16 cellular contexts compared by ENCODE assay signal in the genomic region with DNA sequence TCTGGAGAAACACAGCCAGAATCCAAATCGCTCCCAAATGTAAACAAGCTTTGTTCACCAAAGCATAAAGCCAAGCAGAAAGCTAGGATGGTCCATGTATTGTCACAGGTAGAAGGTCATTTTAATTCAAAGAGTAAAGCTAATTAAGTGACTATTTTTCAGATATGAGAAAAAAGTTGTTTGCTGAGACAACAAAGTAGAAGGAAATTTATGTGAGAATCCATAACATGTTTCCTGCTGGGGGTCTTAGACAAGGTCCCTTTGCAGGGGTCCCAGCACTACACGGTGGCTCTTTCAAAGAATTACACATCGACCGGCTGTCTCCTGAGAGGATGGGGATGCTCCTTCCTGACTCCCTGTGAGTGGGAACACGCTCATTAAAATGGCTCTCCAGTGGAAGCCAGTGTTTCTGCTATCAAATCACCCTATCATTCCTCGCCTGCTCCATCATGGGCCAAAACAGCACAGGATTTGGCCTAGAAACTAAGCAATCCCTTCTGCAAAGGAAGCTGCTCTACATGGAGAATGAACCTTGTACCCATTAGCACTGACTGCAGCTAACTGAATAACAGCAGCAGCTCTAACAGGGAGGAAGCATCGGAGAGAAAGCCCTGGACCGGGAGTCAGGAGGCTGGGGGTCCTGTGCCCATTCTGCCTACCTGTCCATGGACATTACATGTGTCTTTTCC.
DNase-seq lines count a peak whose midpoint lies in the region; ATAC-seq, FAIRE-seq and TF ChIP-seq lines count a peak whose summit lies in the region.
"Had no signal": no experiment of that assay in that cellular context is flagged by ENCODE, and none has a peak within 500 bp of the region (broad histone marks: within the 10 kb centered on the region; RNA-seq: fewer than 3 reads in every experiment).

No MANE protein-coding gene starts in this region.

- no peak overlapping the region for H2AFZ ChIP-seq in GM12878 (ENCODE audit: control insufficient read depth, low read depth, low read length)
- no peak overlapping the region for H2AFZ ChIP-seq in neural progenitor cell (replicated peaks)
- H2AFZ ChIP-seq in MM.1S (ENCODE audit: low read length), result no peak overlapping the region

- H3K9me3 ChIP-seq in GM12878 (replicated peaks; ENCODE audit: control insufficient read depth, insufficient read depth, low read length), result no peaks in the 10 kb centered on the region
- no peaks in the 10 kb centered on the region for H3K9me3 ChIP-seq in neural progenitor cell (ENCODE audit: low read depth)
- H3K9me3 ChIP-seq in MM.1S (replicated peaks; ENCODE audit: insufficient read depth, low read length), result no peaks in the 10 kb centered on the region
- H3K9me3 ChIP-seq: BLaER1, Caco-2 had no signal

- H3K79me2 ChIP-seq in GM12878 (ENCODE audit: control insufficient read depth, insufficient read depth, low read length) (no peaks in the 10 kb centered on the region), neural progenitor cell (ENCODE audit: low read depth) (no peaks in the 10 kb centered on the region), MM.1S (ENCODE audit: low read length) (no peaks in the 10 kb centered on the region)

- 24% methylated on average over 8 of the region's 8 CpGs for WGBS in GM12878 (ENCODE audit: insufficient coverage, insufficient replicate concordance, low lambda C conversion rate, missing lambda C conversion rate)

- FAIRE-seq in HTR-8/SVneo (lab: Jason Lieb, UNC) (peak; percentile 28), GM12878 (lab: Jason Lieb, UNC) (no peak)
- FAIRE-seq: GM18507 had no signal

- peaks cover 9% of the 10 kb centered on the region for H3K4me1 Mint-ChIP-seq in neural progenitor cell
- H3K4me1 Mint-ChIP-seq: CD8-positive, alpha-beta memory T cell had no signal

- no peaks in the 10 kb centered on the region for H3K9me2 ChIP-seq in MM.1S (replicated peaks; ENCODE audit: insufficient read depth, low read length)

- peak overlapping the region; percentile 62 for H3K27ac Mint-ChIP-seq in neural progenitor cell
- H3K27ac Mint-ChIP-seq: H9 had no signal

- POLR2A ChIA-PET in GM12878 (lab: Charles Lee), result no interaction called here

- H3K4me3 ChIP-seq in GM12878 (no peak overlapping the region), neural progenitor cell (no peak overlapping the region), MM.1S (ENCODE audit: low read length) (no peak overlapping the region)
- H3K4me3 ChIP-seq: BLaER1 had no signal

- H3K36me3 ChIP-seq in GM12878 (ENCODE audit: control insufficient read depth in 2 of 2, insufficient read depth in 2 of 2, low read length in 1 of 2) (no peaks in the 10 kb centered on the region), neural progenitor cell (no peaks in the 10 kb centered on the region), MM.1S (replicated peaks; ENCODE audit: insufficient read depth, low read length) (no peaks in the 10 kb centered on the region)
- H3K36me3 ChIP-seq: BLaER1 had no signal

- no peaks in the 10 kb centered on the region for H3K27me3 Mint-ChIP-seq in neural progenitor cell (ENCODE audit: insufficient read depth, low read depth)

- H3K4me3 Mint-ChIP-seq in neural progenitor cell, result no peak overlapping the region
- H3K4me3 Mint-ChIP-seq: CD8-positive, alpha-beta memory T cell; H9 had no signal

- CTCF ChIA-PET in GM12878 (lab: Yijun Ruan, JAX), result interaction anchor here (1.1 to 1.5 kb wide), 2 partner anchors 13 to 164 kb away, joined by 3 read pairs; no protein-coding TSS in a partner anchor

- SMC1A ChIA-PET in GM12878 (lab: Charles Lee; ENCODE audit: uncharacterized antibody, unreplicated experiment), result interaction anchor here (0.9 to 2.1 kb wide), 6 partner anchors 10 to 63 kb away, joined by 3 to 7 read pairs (median 4); no protein-coding TSS in a partner anchor

- RAD21 ChIA-PET in GM12878 (lab: Charles Lee; ENCODE audit: unreplicated experiment), result interaction anchor here (1.2 kb wide), 1 partner anchor 9 kb away, joined by 3 read pairs; no protein-coding TSS in a partner anchor

- H3K36me3 Mint-ChIP-seq in neural progenitor cell, result no peaks in the 10 kb centered on the region
- H3K36me3 Mint-ChIP-seq: CD8-positive, alpha-beta memory T cell had no signal

- no peak for TF ChIP-seq EP300 in GM12878 (IDR thresholded peaks at IDR 0.05; ENCODE audit: borderline replicate concordance in 1 of 2, control insufficient read depth in 1 of 2, low read depth in 2 of 2, low read length in 2 of 2)

- H4K20me1 ChIP-seq in GM12878 (ENCODE audit: control insufficient read depth, insufficient read depth), result no peaks in the 10 kb centered on the region
- H4K20me1 ChIP-seq in neural progenitor cell (ENCODE audit: low read depth), result no peaks in the 10 kb centered on the region
- no peaks in the 10 kb centered on the region for H4K20me1 ChIP-seq in MM.1S (ENCODE audit: insufficient read depth, low read length)
- H4K20me1 ChIP-seq: BLaER1 had no signal

- H3K27ac ChIP-seq in GM12878 (ENCODE audit: control insufficient read depth, insufficient read depth) (no peak overlapping the region), neural progenitor cell (no peak overlapping the region), MM.1S (ENCODE audit: low read length) (no peak overlapping the region)
- H3K27ac ChIP-seq: BLaER1 had no signal

- no peak overlapping the region for H3K9ac ChIP-seq in GM12878 (ENCODE audit: control insufficient read depth, insufficient read depth, low read length)
- H3K9ac ChIP-seq in neural progenitor cell, result no peak overlapping the region
- no peak overlapping the region for H3K9ac ChIP-seq in MM.1S (ENCODE audit: low read length)
- H3K9ac ChIP-seq: BLaER1 had no signal

- H3K4me2 ChIP-seq in GM12878 (ENCODE audit: control insufficient read depth, insufficient read depth) (no peak overlapping the region), neural progenitor cell (no peak overlapping the region), MM.1S (ENCODE audit: low read depth, low read length) (no peak overlapping the region)
- H3K4me2 ChIP-seq: BLaER1 had no signal

- H3K27me3 ChIP-seq in GM12878 (replicated peaks in 1 of 2; ENCODE audit: control insufficient read depth in 2 of 2, insufficient read depth in 2 of 2, low read length in 1 of 2) (no peaks in the 10 kb centered on the region), neural progenitor cell (no peaks in the 10 kb centered on the region), MM.1S (replicated peaks; ENCODE audit: insufficient read depth, low read length) (no peaks in the 10 kb centered on the region)
- H3K27me3 ChIP-seq: BLaER1 had no signal

- no TSS peak for BruUV-seq in GM12878 (replicated peaks; lab: Mats Ljungman, UMichigan)

- H3K4me1 ChIP-seq in GM12878 (ENCODE audit: control insufficient read depth, insufficient read depth, low read length) (no peaks in the 10 kb centered on the region), neural progenitor cell (peaks cover 6% of the 10 kb centered on the region), MM.1S (ENCODE audit: low read length) (no peaks in the 10 kb centered on the region)
- H3K4me1 ChIP-seq: BLaER1 had no signal

- TF ChIP-seq POLR2A in GM12878 (IDR thresholded peaks at IDR 0.05; ENCODE audit: low read depth, low read length), result no peak

- intact Hi-C loops in GM12878 (cut with micrococcal nuclease; ENCODE audit: unreplicated experiment), result no loop called here

- in situ Hi-C loops in GM12878 (cut with MboI), result no loop called here

- H3F3A ChIP-seq in neural progenitor cell (ENCODE audit: low read depth) (no peaks in the 10 kb centered on the region), MM.1S (ENCODE audit: insufficient read depth, low read length) (no peaks in the 10 kb centered on the region)

- ATAC-seq in GM12878 (peak; percentile 20; the same call in 1 of the 3 replicates), left lobe of liver (peak; percentile 47), omental fat pad (ENCODE audit: low FRiP score) (no peak)

- TF ChIP-seq CTCF in GM12878 (IDR thresholded peaks at IDR 0.05 in 2 of 3, conservative IDR thresholded peaks at IDR 0.05 in 1 of 3; ENCODE audit: control insufficient read depth in 2 of 3, extremely low read depth in 1 of 3, insufficient read depth in 1 of 3, low read depth in 3 of 3, low read length in 3 of 3) (no peak), neural progenitor cell (IDR thresholded peaks at IDR 0.05) (no peak), omental fat pad (IDR thresholded peaks at IDR 0.05) (no peak), MM.1S (IDR thresholded peaks at IDR 0.05; ENCODE audit: low read length) (no peak)

- TF ChIP-seq RAD21 in GM12878 (IDR thresholded peaks at IDR 0.05; ENCODE audit: insufficient read depth, low read depth, low read length), result no peak

- H3K9me3 Mint-ChIP-seq in neural progenitor cell, result no peaks in the 10 kb centered on the region
- H3K9me3 Mint-ChIP-seq: CD8-positive, alpha-beta memory T cell; H9 had no signal

- no peak for DNase-seq in HTR-8/SVneo (ENCODE audit: insufficient read length, low spot score)
- DNase-seq in GM12878 (ENCODE audit: low read depth, low spot score), result no peak
- DNase-seq in left lobe of liver (ENCODE audit: low spot score), result no peak
- no peak for DNase-seq in neural progenitor cell (ENCODE audit: low spot score)
- no peak for DNase-seq in DMS53 (lab: John Stamatoyannopoulos, UW)
- DNase-seq in stimulated activated naive CD4-positive, alpha-beta T cell treated with Interleukin-2 at 50 U/mL for 16 hours (lab: John Stamatoyannopoulos, UW), result no peak
- DNase-seq in omental fat pad (ENCODE audit: low spot score), result no peak
- no peak for DNase-seq in MM.1S
- DNase-seq: 8988T; AML-193; Caco-2; CD8-positive, alpha-beta memory T cell; GOT3; H9 had no signal

TF ChIP-seq in GM12878, 131 proteins besides CTCF, POLR2A, EP300 and RAD21 (continues in another document):
- TF ChIP-seq ZNF274 (IDR thresholded peaks at IDR 0.05; ENCODE audit: insufficient read depth, insufficient read length), result no peak
- TF ChIP-seq, protein P1, sequence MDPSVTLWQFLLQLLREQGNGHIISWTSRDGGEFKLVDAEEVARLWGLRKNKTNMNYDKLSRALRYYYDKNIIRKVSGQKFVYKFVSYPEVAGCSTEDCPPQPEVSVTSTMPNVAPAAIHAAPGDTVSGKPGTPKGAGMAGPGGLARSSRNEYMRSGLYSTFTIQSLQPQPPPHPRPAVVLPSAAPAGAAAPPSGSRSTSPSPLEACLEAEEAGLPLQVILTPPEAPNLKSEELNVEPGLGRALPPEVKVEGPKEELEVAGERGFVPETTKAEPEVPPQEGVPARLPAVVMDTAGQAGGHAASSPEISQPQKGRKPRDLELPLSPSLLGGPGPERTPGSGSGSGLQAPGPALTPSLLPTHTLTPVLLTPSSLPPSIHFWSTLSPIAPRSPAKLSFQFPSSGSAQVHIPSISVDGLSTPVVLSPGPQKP (IDR thresholded peaks at IDR 0.05; ENCODE audit: low read depth, low read length), result no peak
- TF ChIP-seq FOXM1 (IDR thresholded peaks at IDR 0.05; ENCODE audit: low read depth, low read length), result no peak
- no peak for TF ChIP-seq CBX5 (IDR thresholded peaks at IDR 0.05; ENCODE audit: low read depth)
- no peak for TF ChIP-seq IRF4 (IDR thresholded peaks at IDR 0.05; ENCODE audit: low read depth, low read length)
- no peak for TF ChIP-seq STAT3 (IDR thresholded peaks at IDR 0.05; ENCODE audit: low read depth, low read length)
- TF ChIP-seq NBN (IDR thresholded peaks at IDR 0.05), result no peak
- TF ChIP-seq BMI1 (IDR thresholded peaks at IDR 0.05; ENCODE audit: borderline replicate concordance), result no peak
- no peak for TF ChIP-seq EZH2 (IDR thresholded peaks at IDR 0.05; ENCODE audit: borderline replicate concordance, control insufficient read depth, low read depth, low read length)
- no peak for TF ChIP-seq TAF1 (IDR thresholded peaks at IDR 0.05; ENCODE audit: borderline replicate concordance, low read depth, low read length)
